1 cellular context compared by ENCODE assay signal in genomic region chr2:109631741-109632140, GRCh38.
TF ChIP-seq lines count a peak whose summit lies in the region.

No MANE protein-coding gene starts in this region.

TF ChIP-seq in HepG2, 621 proteins besides CTCF, POLR2A, EP300 and RAD21 (continued from another document):
- TF ChIP-seq FIP1L1 (IDR thresholded peaks at IDR 0.05; ENCODE audit: borderline replicate concordance, insufficient read depth, low read depth, low read length) (no peak), ZSCAN25 (CRISPR knock-in tag; IDR thresholded peaks at IDR 0.05) (no peak), MXD4 (CRISPR knock-in tag; IDR thresholded peaks at IDR 0.05) (0 out of 2 replicates have a peak, but pooled peaks have one; percentile 1), RORA (CRISPR knock-in tag; IDR thresholded peaks at IDR 0.05) (no peak), SP5 (CRISPR knock-in tag; IDR thresholded peaks at IDR 0.05; ENCODE audit: borderline replicate concordance, low read depth) (no peak)
- TF ChIP-seq, protein P1, sequence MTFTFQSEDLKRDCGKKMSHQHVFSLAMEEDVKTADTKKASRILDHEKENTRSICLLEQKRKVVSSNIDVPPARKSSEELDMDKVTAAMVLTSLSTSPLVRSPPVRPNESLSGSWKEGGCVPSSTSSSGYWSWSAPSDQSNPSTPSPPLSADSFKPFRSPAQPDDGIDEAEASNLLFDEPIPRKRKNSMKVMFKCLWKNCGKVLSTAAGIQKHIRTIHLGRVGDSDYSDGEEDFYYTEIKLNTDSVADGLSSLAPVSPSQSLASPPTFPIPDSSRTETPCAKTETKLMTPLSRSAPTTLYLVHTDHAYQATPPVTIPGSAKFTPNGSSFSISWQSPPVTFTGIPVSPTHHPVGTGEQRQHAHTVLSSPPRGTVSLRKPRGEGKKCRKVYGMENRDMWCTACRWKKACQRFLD (CRISPR knock-in tag; IDR thresholded peaks at IDR 0.05; ENCODE audit: borderline replicate concordance) = no peak
TF ChIP-seq in HepG2: peak in this region for 6.
